Comparison of ENCODE assay signal across 1 cellular context in genomic region chr3:52176951-52177700, GRCh38.
A peak's percentile ranks its signal among the peaks of the same experiment; 100 is the strongest.
TF ChIP-seq lines count a peak whose summit lies in the region.

No MANE protein-coding gene starts in this region.

TF ChIP-seq in HepG2, 621 proteins besides CTCF, POLR2A, EP300 and RAD21 (continued from another document and continues in another):
- TF ChIP-seq PRDM10 (CRISPR knock-in tag; IDR thresholded peaks at IDR 0.05; ENCODE audit: low read depth): no peak
- no peak; the same call in 1 of the 2 replicates for TF ChIP-seq CAMTA2 (CRISPR knock-in tag; IDR thresholded peaks at IDR 0.05; ENCODE audit: borderline replicate concordance)
- TF ChIP-seq PAX8 (CRISPR knock-in tag; IDR thresholded peaks at IDR 0.05; ENCODE audit: borderline replicate concordance): no peak
- no peak for TF ChIP-seq ZBTB46 (CRISPR knock-in tag; IDR thresholded peaks at IDR 0.05; ENCODE audit: borderline replicate concordance)
- TF ChIP-seq FOXA1 (IDR thresholded peaks at IDR 0.05): peak; percentile 34; the same call in 1 of the 2 replicates
- TF ChIP-seq FOXA1 (CRISPR knock-in tag; IDR thresholded peaks at IDR 0.05): peak; percentile 92
- TF ChIP-seq CREB1 (IDR thresholded peaks at IDR 0.05): peak; percentile 69
- TF ChIP-seq CREB1 (CRISPR knock-in tag; IDR thresholded peaks at IDR 0.05): 0 out of 2 replicates have a peak, but pooled peaks have one; percentile 34
- TF ChIP-seq ZSCAN30 (CRISPR knock-in tag; IDR thresholded peaks at IDR 0.05): no peak
- no peak for TF ChIP-seq NCOA1 (CRISPR knock-in tag; IDR thresholded peaks at IDR 0.05)
- TF ChIP-seq SNAPC2 (CRISPR knock-in tag; IDR thresholded peaks at IDR 0.05): 0 out of 2 replicates have a peak, but pooled peaks have one; percentile 16
- TF ChIP-seq BRD4 (CRISPR knock-in tag; IDR thresholded peaks at IDR 0.05): no peak
- no peak for TF ChIP-seq NPAS2 (CRISPR knock-in tag; IDR thresholded peaks at IDR 0.05; ENCODE audit: borderline replicate concordance)
- TF ChIP-seq MAFG (CRISPR knock-in tag; IDR thresholded peaks at IDR 0.05): no peak
- peak; percentile 56; the same call in 1 of the 2 replicates for TF ChIP-seq FOSL2 (CRISPR knock-in tag; IDR thresholded peaks at IDR 0.05)
- TF ChIP-seq CC2D1A (CRISPR knock-in tag; IDR thresholded peaks at IDR 0.05): no peak
- no peak for TF ChIP-seq ZNF367 (CRISPR knock-in tag; IDR thresholded peaks at IDR 0.05; ENCODE audit: borderline replicate concordance)
- TF ChIP-seq CBX5 (CRISPR knock-in tag; IDR thresholded peaks at IDR 0.05; ENCODE audit: borderline replicate concordance): no peak
- TF ChIP-seq TSC22D2 (CRISPR knock-in tag; IDR thresholded peaks at IDR 0.05; ENCODE audit: borderline replicate concordance): no peak
- peak; percentile 62; the same call in 1 of the 2 replicates for TF ChIP-seq SP5 (CRISPR knock-in tag; IDR thresholded peaks at IDR 0.05; ENCODE audit: borderline replicate concordance, low read depth)
- TF ChIP-seq MYPOP (CRISPR knock-in tag; IDR thresholded peaks at IDR 0.05): peak; percentile 51; the same call in 1 of the 2 replicates
- TF ChIP-seq MAFF (IDR thresholded peaks at IDR 0.05; ENCODE audit: low read depth, low read length): no peak; the same call in 1 of the 2 replicates
- no peak for TF ChIP-seq ZBTB43 (CRISPR knock-in tag; conservative IDR thresholded peaks at IDR 0.05)
- no peak for TF ChIP-seq ZBTB44 (CRISPR knock-in tag; IDR thresholded peaks at IDR 0.05)
- no peak for TF ChIP-seq ZNF652 (CRISPR knock-in tag; IDR thresholded peaks at IDR 0.05; ENCODE audit: borderline replicate concordance, low read depth)
- peak; percentile 59; the same call in 1 of the 2 replicates for TF ChIP-seq ONECUT2 (CRISPR knock-in tag; IDR thresholded peaks at IDR 0.05)
- no peak for TF ChIP-seq PHF20 (CRISPR knock-in tag; IDR thresholded peaks at IDR 0.05)
- TF ChIP-seq ZC3H13 (CRISPR knock-in tag; IDR thresholded peaks at IDR 0.05): no peak
- no peak for TF ChIP-seq ZFP62 (CRISPR knock-in tag; IDR thresholded peaks at IDR 0.05)
- TF ChIP-seq MTF2 (CRISPR knock-in tag; IDR thresholded peaks at IDR 0.05; ENCODE audit: borderline replicate concordance): no peak
- no peak for TF ChIP-seq ZNF550 (CRISPR knock-in tag; IDR thresholded peaks at IDR 0.05; ENCODE audit: borderline replicate concordance)
- no peak; the same call in 1 of the 2 replicates for TF ChIP-seq ARNTL (CRISPR knock-in tag; IDR thresholded peaks at IDR 0.05)
- no peak for TF ChIP-seq MAF1 (CRISPR knock-in tag; IDR thresholded peaks at IDR 0.05; ENCODE audit: borderline replicate concordance)
- TF ChIP-seq ZNF260 (CRISPR knock-in tag; IDR thresholded peaks at IDR 0.05; ENCODE audit: borderline replicate concordance, low read depth): no peak
- TF ChIP-seq ZNF720 (CRISPR knock-in tag; IDR thresholded peaks at IDR 0.05): no peak
- no peak for TF ChIP-seq ZNF205 (CRISPR knock-in tag; IDR thresholded peaks at IDR 0.05)
- TF ChIP-seq FOXO4 (CRISPR knock-in tag; conservative IDR thresholded peaks at IDR 0.05): 0 out of 2 replicates have a peak, but pooled peaks have one; percentile 65
- no peak for TF ChIP-seq MTERF4 (CRISPR knock-in tag; IDR thresholded peaks at IDR 0.05)
- 0 out of 2 replicates have a peak, but pooled peaks have one; percentile 29 for TF ChIP-seq ZNF570 (CRISPR knock-in tag; IDR thresholded peaks at IDR 0.05; ENCODE audit: borderline replicate concordance)
- no peak; the same call in 1 of the 2 replicates for TF ChIP-seq ELF1 (CRISPR knock-in tag; IDR thresholded peaks at IDR 0.05)
- peak; percentile 74; the same call in 1 of the 2 replicates for TF ChIP-seq GATAD2A (CRISPR knock-in tag; IDR thresholded peaks at IDR 0.05)
- TF ChIP-seq ZNF724P (CRISPR knock-in tag; IDR thresholded peaks at IDR 0.05; ENCODE audit: borderline replicate concordance): peak; percentile 76; the same call in 1 of the 2 replicates
- TF ChIP-seq SAP130 (CRISPR knock-in tag; IDR thresholded peaks at IDR 0.05; ENCODE audit: low read depth): peak; percentile 77
- no peak; the same call in 1 of the 2 replicates for TF ChIP-seq ZNF431 (CRISPR knock-in tag; IDR thresholded peaks at IDR 0.05; ENCODE audit: borderline replicate concordance, low read depth)
- TF ChIP-seq ZNF136 (CRISPR knock-in tag; IDR thresholded peaks at IDR 0.05; ENCODE audit: low read depth): 0 out of 2 replicates have a peak, but pooled peaks have one; percentile 39
- TF ChIP-seq USF2 (IDR thresholded peaks at IDR 0.05; ENCODE audit: low read depth, low read length): no peak
- TF ChIP-seq USF2 (CRISPR knock-in tag; IDR thresholded peaks at IDR 0.05; ENCODE audit: borderline replicate concordance): no peak
- no peak for TF ChIP-seq ZNF10 (CRISPR knock-in tag; IDR thresholded peaks at IDR 0.05; ENCODE audit: borderline replicate concordance, low read depth)
- peak; percentile 64; the same call in 1 of the 3 replicates for TF ChIP-seq MXI1 (IDR thresholded peaks at IDR 0.05; ENCODE audit: borderline replicate concordance, low read depth, low read length)
- peak; percentile 74; the same call in 1 of the 2 replicates for TF ChIP-seq STAT6 (CRISPR knock-in tag; IDR thresholded peaks at IDR 0.05; ENCODE audit: borderline replicate concordance)
- TF ChIP-seq ZNF326 (CRISPR knock-in tag; IDR thresholded peaks at IDR 0.05; ENCODE audit: borderline replicate concordance): no peak
- TF ChIP-seq NR2F6 (IDR thresholded peaks at IDR 0.05): peak; percentile 79
- TF ChIP-seq NR2F6 (CRISPR knock-in tag; IDR thresholded peaks at IDR 0.05): peak; percentile 54; the same call in 1 of the 2 replicates
- TF ChIP-seq ZNF12 (CRISPR knock-in tag; IDR thresholded peaks at IDR 0.05): no peak
